Comparison of ENCODE assay signal across 32 cellular contexts in the genomic region with DNA sequence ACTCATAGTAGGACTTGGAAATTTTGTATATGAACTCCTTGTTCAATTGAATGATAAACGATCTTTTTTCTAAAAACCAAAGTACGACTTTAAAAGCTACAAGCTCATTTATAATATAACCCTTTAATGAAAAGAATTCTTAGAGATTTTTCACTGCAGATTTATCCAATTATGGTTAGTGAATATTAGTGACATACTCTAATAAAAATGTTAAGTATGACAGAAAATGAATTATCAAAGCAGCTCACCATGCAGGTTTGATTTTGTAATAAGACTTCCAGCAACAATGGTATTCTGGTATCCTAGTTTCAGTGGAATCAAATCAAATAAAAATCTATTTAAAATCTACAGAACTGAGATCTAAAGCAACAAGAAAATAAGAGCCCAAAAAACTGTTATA.
"Had no signal": no experiment of that assay in that cellular context is flagged by ENCODE, and none has a peak within 500 bp of the region (broad histone marks: within the 10 kb centered on the region; RNA-seq: fewer than 3 reads in every experiment).

No MANE protein-coding gene starts in this region.

- H3K4me3 ChIP-seq: psoas muscle, right lobe of liver, sigmoid colon, smooth muscle cell, spleen, suprapubic skin, testis, tibial artery, transverse colon, upper lobe of right lung, uterus had no signal

- H3K4me1 ChIP-seq: parathyroid adenoma, psoas muscle, right lobe of liver, sigmoid colon, suprapubic skin, testis, tibial artery, transverse colon, upper lobe of right lung, uterus had no signal

- H3K27me3 ChIP-seq: neutrophil, right lobe of liver, sigmoid colon, spleen, suprapubic skin, testis, tibial artery, transverse colon, upper lobe of right lung, uterus had no signal

- H3K27me3 Mint-ChIP-seq: naive thymus-derived CD8-positive, alpha-beta T cell; natural killer cell treated with Interleukin-12 subunit alpha and Interleukin-12 subunit beta and Interleukin-15 and Interleukin-18, amount 100 ng/mL, for 72 hours; progenitor cell of endocrine pancreas; stimulated activated memory B cell treated with anti-CD40 and anti-IgM and Interleukin-4, amounts not matched to agents 10 μg/mL and 1 μg/mL and 100 μg/mL, for 72 hours; stimulated activated naive CD8-positive, alpha-beta T cell treated with anti-CD3 and anti-CD28 coated beads, Interleukin-15, amount 100 ng/mL, for 72 hours; type B pancreatic cell had no signal

- H3K9me3 Mint-ChIP-seq: naive thymus-derived CD8-positive, alpha-beta T cell; natural killer cell treated with Interleukin-12 subunit alpha and Interleukin-12 subunit beta and Interleukin-15 and Interleukin-18, amount 100 ng/mL, for 72 hours; stimulated activated memory B cell treated with anti-CD40 and anti-IgM and Interleukin-4, amounts not matched to agents 10 μg/mL and 1 μg/mL and 100 μg/mL, for 72 hours; stimulated activated naive CD8-positive, alpha-beta T cell treated with anti-CD3 and anti-CD28 coated beads, Interleukin-15, amount 100 ng/mL, for 72 hours; type B pancreatic cell had no signal

- H3K4me1 Mint-ChIP-seq: nephron progenitor cell had no signal

- H3K36me3 ChIP-seq: uterus had no signal

- H3K27ac Mint-ChIP-seq: naive thymus-derived CD8-positive, alpha-beta T cell; natural killer cell treated with Interleukin-12 subunit alpha and Interleukin-12 subunit beta and Interleukin-15 and Interleukin-18, amount 100 ng/mL, for 72 hours; nephron progenitor cell; progenitor cell of endocrine pancreas; stimulated activated memory B cell treated with anti-CD40 and anti-IgM and Interleukin-4, amounts not matched to agents 10 μg/mL and 1 μg/mL and 100 μg/mL, for 72 hours; stimulated activated naive CD8-positive, alpha-beta T cell treated with anti-CD3 and anti-CD28 coated beads, Interleukin-15, amount 100 ng/mL, for 72 hours; type B pancreatic cell had no signal

- DNase-seq: naive thymus-derived CD8-positive, alpha-beta T cell; nephron progenitor cell; nucleus accumbens; posterior cingulate gyrus; psoas muscle; right cardiac atrium; right lobe of liver; sigmoid colon; spleen; stimulated activated CD4-positive, alpha-beta T cell treated with anti-CD3 and anti-CD28 coated beads, Interleukin-12 subunit alpha, Interleukin-12 subunit beta, amount 100 ng/mL, for 4 hours; stimulated activated CD4-positive, alpha-beta T cell treated with anti-CD3 and anti-CD28 coated beads, Interleukin-1b, Interleukin-23, amount 100 ng/mL, for 48 hours; stimulated activated CD4-positive, alpha-beta T cell treated with anti-CD3 and anti-CD28 coated beads, Interleukin-4, amount 100 ng/mL, for 1 hour; stimulated activated CD4-positive, alpha-beta T cell treated with anti-CD3 and anti-CD28 coated beads, Interleukin-4, amount 100 ng/mL, for 4 hours; stimulated activated CD8-positive, alpha-beta memory T cell treated with anti-CD3 and anti-CD28 coated beads, Interleukin-4, amount 100 ng/mL, for 48 hours; stimulated activated naive CD4-positive, alpha-beta T cell; stimulated activated naive CD8-positive, alpha-beta T cell treated with anti-CD3 and anti-CD28 coated beads, Interleukin-15, amount 100 ng/mL, for 72 hours; stimulated activated naive CD8-positive, alpha-beta T cell treated with anti-CD3 and anti-CD28 coated beads, Interleukin-15, Interleukin-2, amounts not matched to agents 100 U/mL and 50 U/mL, for 24 hours; substantia nigra; testis; tibial artery; transverse colon; upper lobe of right lung; uterus had no signal

- H3K27ac ChIP-seq: neutrophil, parathyroid adenoma, psoas muscle, right lobe of liver, sigmoid colon, spleen, suprapubic skin, testis, tibial artery, transverse colon, upper lobe of right lung, uterus had no signal

- H3K9me3 ChIP-seq: neutrophil, psoas muscle, right lobe of liver, sigmoid colon, spleen, suprapubic skin, testis, tibial artery, transverse colon, upper lobe of right lung, uterus had no signal

- H3K4me3 Mint-ChIP-seq: naive thymus-derived CD8-positive, alpha-beta T cell; natural killer cell treated with Interleukin-12 subunit alpha and Interleukin-12 subunit beta and Interleukin-15 and Interleukin-18, amount 100 ng/mL, for 72 hours; nephron progenitor cell; neural crest cell; stimulated activated memory B cell treated with anti-CD40 and anti-IgM and Interleukin-4, amounts not matched to agents 10 μg/mL and 1 μg/mL and 100 μg/mL, for 72 hours; stimulated activated naive CD8-positive, alpha-beta T cell treated with anti-CD3 and anti-CD28 coated beads, Interleukin-15, amount 100 ng/mL, for 72 hours; type B pancreatic cell had no signal

- ATAC-seq: naive thymus-derived CD8-positive, alpha-beta T cell; natural killer cell treated with Interleukin-12 subunit alpha and Interleukin-12 subunit beta and Interleukin-15 and Interleukin-18, amount 100 ng/mL, for 72 hours; psoas muscle; right cardiac atrium; right lobe of liver; stimulated activated memory B cell treated with anti-CD40 and anti-IgM and Interleukin-4, amounts not matched to agents 10 μg/mL and 1 μg/mL and 100 μg/mL, for 72 hours; stimulated activated naive CD8-positive, alpha-beta T cell treated with anti-CD3 and anti-CD28 coated beads, Interleukin-15, amount 100 ng/mL, for 72 hours; stimulated activated naive CD8-positive, alpha-beta T cell treated with anti-CD3 and anti-CD28 coated beads, Interleukin-15, Interleukin-2, amounts not matched to agents 100 U/mL and 50 U/mL, for 24 hours; upper lobe of right lung had no signal
